ENCODE assay signal across 1 cellular context in the genomic region with DNA sequence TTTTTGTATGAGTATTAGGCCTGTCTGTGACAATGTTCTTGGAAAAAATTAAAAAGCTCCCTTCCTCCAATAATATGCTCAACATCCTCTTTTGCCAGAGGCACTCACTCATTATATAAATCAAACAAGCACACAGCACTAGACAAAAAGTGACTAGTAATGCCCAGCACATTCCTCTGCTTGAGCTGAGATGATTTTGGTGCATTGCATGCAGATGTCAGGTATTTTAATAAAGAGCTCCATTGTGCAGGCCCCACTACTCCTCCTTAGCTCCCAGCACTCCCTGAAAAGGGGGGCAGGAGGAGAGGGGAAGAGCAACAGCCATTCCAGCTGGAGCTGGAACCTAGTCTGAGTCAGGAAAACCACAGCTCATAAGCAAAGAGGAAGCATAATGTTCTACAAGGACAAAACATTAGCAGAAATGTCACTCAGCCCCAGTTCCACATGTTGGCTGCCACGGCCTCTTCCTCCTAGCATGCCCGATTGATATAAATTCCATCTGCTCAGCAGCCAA.
TF ChIP-seq lines count a peak whose summit lies in the region.

No MANE protein-coding gene starts in this region.

TF ChIP-seq in IMR-90, 13 proteins besides CTCF, POLR2A, EP300 and RAD21:
- TF ChIP-seq, protein P1, sequence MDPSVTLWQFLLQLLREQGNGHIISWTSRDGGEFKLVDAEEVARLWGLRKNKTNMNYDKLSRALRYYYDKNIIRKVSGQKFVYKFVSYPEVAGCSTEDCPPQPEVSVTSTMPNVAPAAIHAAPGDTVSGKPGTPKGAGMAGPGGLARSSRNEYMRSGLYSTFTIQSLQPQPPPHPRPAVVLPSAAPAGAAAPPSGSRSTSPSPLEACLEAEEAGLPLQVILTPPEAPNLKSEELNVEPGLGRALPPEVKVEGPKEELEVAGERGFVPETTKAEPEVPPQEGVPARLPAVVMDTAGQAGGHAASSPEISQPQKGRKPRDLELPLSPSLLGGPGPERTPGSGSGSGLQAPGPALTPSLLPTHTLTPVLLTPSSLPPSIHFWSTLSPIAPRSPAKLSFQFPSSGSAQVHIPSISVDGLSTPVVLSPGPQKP (IDR thresholded peaks at IDR 0.05; ENCODE audit: borderline replicate concordance, low read depth, low read length): no peak
- TF ChIP-seq MAFK (IDR thresholded peaks at IDR 0.05; ENCODE audit: low read depth, low read length) (peak; percentile 32), FOS (IDR thresholded peaks at IDR 0.05; ENCODE audit: low read depth, low read length) (peak; percentile 33; the same call in 1 of the 2 replicates), MXI1 (IDR thresholded peaks at IDR 0.05; ENCODE audit: borderline replicate concordance, low read depth, low read length) (peak; percentile 55; the same call in 1 of the 2 replicates), SMC3 (IDR thresholded peaks at IDR 0.05; ENCODE audit: low read depth, low read length) (no peak), BHLHE40 (IDR thresholded peaks at IDR 0.05; ENCODE audit: low read depth, low read length) (no peak), NFE2L2 (IDR thresholded peaks at IDR 0.05; ENCODE audit: low read depth, low read length) (no peak), MAZ (IDR thresholded peaks at IDR 0.05; ENCODE audit: borderline replicate concordance, low read depth, low read length) (peak; percentile 74), RCOR1 (IDR thresholded peaks at IDR 0.05; ENCODE audit: insufficient replicate concordance, low read length) (no peak), CEBPB (IDR thresholded peaks at IDR 0.05; ENCODE audit: low read depth, low read length) (no peak)
